In genomic region chr20:42483694-42484303, GRCh38 we compare ENCODE assay signal across 10 cellular contexts.
DNase-seq lines count a peak whose midpoint lies in the region; ATAC-seq and TF ChIP-seq lines count a peak whose summit lies in the region.
"Had no signal": no experiment of that assay in that cellular context is flagged by ENCODE, and none has a peak within 500 bp of the region (broad histone marks: within the 10 kb centered on the region; RNA-seq: fewer than 3 reads in every experiment).

No MANE protein-coding gene starts in this region.

- H3K36me3 ChIP-seq in Caco-2 (ENCODE audit: control insufficient read depth, insufficient read depth, low read length) (no peaks in the 10 kb centered on the region), SJCRH30 (no peaks in the 10 kb centered on the region)

- H3K4me1 ChIP-seq in Caco-2 = no peaks in the 10 kb centered on the region
- H3K4me1 ChIP-seq in SJCRH30 = no peaks in the 10 kb centered on the region

- H3K4me3 ChIP-seq in Caco-2 (ENCODE audit: low read depth, low read length) (no peak overlapping the region), SJCRH30 (no peak overlapping the region)
- H3K4me3 ChIP-seq: lung had no signal

- CTCF ChIA-PET in Caco-2 (lab: Charles Lee) = interaction anchor here (0.5 kb wide), 1 partner anchor 975 kb away, joined by 3 read pairs; no protein-coding TSS in a partner anchor

- no peak overlapping the region for H3K27ac ChIP-seq in SJCRH30

- H3K36me3 Mint-ChIP-seq in Caco-2 (ENCODE audit: insufficient read depth, unreplicated experiment) = no peaks in the 10 kb centered on the region
- H3K36me3 Mint-ChIP-seq in T-helper 17 cell (ENCODE audit: low read depth) = no peaks in the 10 kb centered on the region

- POLR2A ChIA-PET in Caco-2 (lab: Charles Lee) = no interaction called here

- intact Hi-C loops in Caco-2 (cut with micrococcal nuclease; ENCODE audit: unreplicated experiment) = no loop called here

- no peaks in the 10 kb centered on the region for H3K27me3 ChIP-seq in Caco-2 (replicated peaks; ENCODE audit: control insufficient read depth, insufficient read depth, low read length)
- H3K27me3 ChIP-seq in SJCRH30 = peaks cover 7% of the 10 kb centered on the region; the same call in 1 of the 2 replicates

- no peak overlapping the region for H3K27ac Mint-ChIP-seq in Caco-2 (ENCODE audit: unreplicated experiment)
- no peak overlapping the region for H3K27ac Mint-ChIP-seq in T-helper 17 cell

- peak; percentile 37 for ATAC-seq in left lobe of liver
- no peak for ATAC-seq in HG02642 (IDR thresholded peaks at IDR 0.05; ENCODE audit: poor library complexity, unreplicated experiment)
- ATAC-seq in T-helper 17 cell = no peak

- DNase-seq in Caco-2 = peak; percentile 65 to 75
- no peak for DNase-seq in GM13977 (ENCODE audit: low spot score)
- peak; percentile 61 to 79 for DNase-seq in SJCRH30
- DNase-seq in left lobe of liver (ENCODE audit: low spot score) = no peak
- no peak for DNase-seq in ureter (ENCODE audit: low spot score)
- DNase-seq in mucosa of gallbladder (ENCODE audit: low spot score) = no peak
- no peak for DNase-seq in T-helper 17 cell
- DNase-seq: NCI-H774 had no signal

- no peak overlapping the region for H3K4me3 Mint-ChIP-seq in Caco-2 (ENCODE audit: unreplicated experiment)
- no peak overlapping the region for H3K4me3 Mint-ChIP-seq in T-helper 17 cell

- H3K27me3 Mint-ChIP-seq in Caco-2 (ENCODE audit: insufficient read depth, unreplicated experiment) = peaks cover 17% of the 10 kb centered on the region
- H3K27me3 Mint-ChIP-seq in T-helper 17 cell = no peaks in the 10 kb centered on the region

- TF ChIP-seq CTCF in Caco-2 (IDR thresholded peaks at IDR 0.05; ENCODE audit: insufficient read depth in 1 of 2, low read depth in 1 of 2, low read length in 1 of 2, severe bottlenecking in 1 of 2, unreplicated experiment in 1 of 2) (peak; percentile 75 to 83), GM13977 (IDR thresholded peaks at IDR 0.05; ENCODE audit: extremely low read depth, insufficient read depth, missing control alignments) (peak; percentile 50)

- in situ Hi-C loops in GM13977 (cut with MboI; ENCODE audit: low pct_unique_long_range_greater_than_20kb, low sequenced_read_pairs, unreplicated experiment) = no loop called here

- BruUV-seq in Caco-2 (replicated peaks; lab: Mats Ljungman, UMichigan) = no TSS peak

- H3K9me3 ChIP-seq in Caco-2 (no peaks in the 10 kb centered on the region), SJCRH30 (replicated peaks) (no peaks in the 10 kb centered on the region), T-helper 17 cell (ENCODE audit: control insufficient read depth, low read length, poor library complexity, severe bottlenecking) (no peaks in the 10 kb centered on the region)

- H3K4me1 Mint-ChIP-seq in Caco-2 (ENCODE audit: low read depth, unreplicated experiment) (no peaks in the 10 kb centered on the region), T-helper 17 cell (no peaks in the 10 kb centered on the region)

- no peaks in the 10 kb centered on the region for H3K9me3 Mint-ChIP-seq in Caco-2 (ENCODE audit: unreplicated experiment)

Comparison
In these comparisons a context has a peak if more than half of its experiments do, and no peak if none do; other contexts are left out.
1. DNase-seq: peak in Caco-2 (2 of 2) and SJCRH30 (2 of 2); none in GM13977 (single experiment), left lobe of liver (single experiment), ureter (single experiment), mucosa of gallbladder (single experiment) and T-helper 17 cell (0 of 3).